Comparison of ENCODE assay signal across 11 cellular contexts in the genomic region with DNA sequence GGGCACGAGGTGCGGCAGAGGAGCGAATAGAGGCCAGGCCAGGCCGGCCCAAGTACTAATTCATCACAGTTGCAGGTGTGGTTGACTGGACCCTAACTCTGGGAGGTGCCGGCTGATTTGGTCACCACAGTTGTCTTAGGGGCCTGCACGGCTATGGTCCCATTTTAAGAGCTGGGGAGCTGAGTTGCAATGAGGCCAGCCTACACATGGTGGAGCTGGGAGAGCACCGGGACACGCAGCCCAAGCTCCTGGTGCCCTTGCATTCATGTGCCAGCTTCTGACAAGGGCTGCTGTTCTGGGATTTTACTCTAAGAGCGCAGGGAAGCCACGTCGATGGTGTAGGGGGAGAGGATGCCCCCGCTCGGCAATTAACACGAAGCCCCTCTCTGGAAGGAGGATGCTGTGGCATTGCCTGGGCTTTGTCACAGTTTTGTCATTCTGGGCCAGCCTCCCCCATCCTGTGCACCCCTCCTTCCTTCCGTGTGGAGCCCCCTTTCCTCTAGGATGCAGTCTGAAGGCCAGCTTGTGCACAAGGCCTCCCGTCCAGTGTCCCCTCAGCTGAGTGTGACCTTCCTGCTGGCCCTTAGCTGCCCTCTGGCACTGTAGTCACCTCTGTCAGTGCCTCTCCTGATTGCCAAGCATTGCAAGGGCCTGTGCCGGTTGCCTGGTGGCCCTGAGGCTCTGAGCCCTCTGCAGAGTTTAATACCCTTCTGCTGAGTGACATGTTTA.
"Had no signal": no experiment of that assay in that cellular context is flagged by ENCODE, and none has a peak within 500 bp of the region (broad histone marks: within the 10 kb centered on the region; RNA-seq: fewer than 3 reads in every experiment).

No MANE protein-coding gene starts in this region.

- FAIRE-seq: TTC549 had no signal

- H3K27ac ChIP-seq: ovary, skin epidermis, tibial nerve had no signal

- H3K4me3 ChIP-seq: ovary, skin epidermis, tibial nerve had no signal

- H3K9me3 ChIP-seq: ovary, tibial nerve had no signal

- H3K36me3 ChIP-seq: ovary, tibial nerve had no signal

- ATAC-seq: effector memory CD8-positive, alpha-beta T cell; natural killer cell had no signal

- H3K27me3 ChIP-seq: ovary, tibial nerve had no signal

- DNase-seq: activated CD4-positive, alpha-beta T cell treated with anti-CD3 and anti-CD28 coated beads, Interleukin-2, amount 50 U/mL, for 4 hours; activated CD4-positive, CD25-positive, alpha-beta regulatory T cell treated with anti-CD3 and anti-CD28 coated beads, Interleukin-2, amount 50 U/mL, for 72 hours; activated effector memory CD4-positive, alpha-beta T cell treated with Interleukin-2 at 50 U/mL for 16 hours; activated T-cell treated with anti-CD3 and anti-CD28 coated beads, Interleukin-2, amount 50 U/mL, for 1 hour; effector memory CD8-positive, alpha-beta T cell; natural killer cell; ovary; retina had no signal
